In the genomic region with DNA sequence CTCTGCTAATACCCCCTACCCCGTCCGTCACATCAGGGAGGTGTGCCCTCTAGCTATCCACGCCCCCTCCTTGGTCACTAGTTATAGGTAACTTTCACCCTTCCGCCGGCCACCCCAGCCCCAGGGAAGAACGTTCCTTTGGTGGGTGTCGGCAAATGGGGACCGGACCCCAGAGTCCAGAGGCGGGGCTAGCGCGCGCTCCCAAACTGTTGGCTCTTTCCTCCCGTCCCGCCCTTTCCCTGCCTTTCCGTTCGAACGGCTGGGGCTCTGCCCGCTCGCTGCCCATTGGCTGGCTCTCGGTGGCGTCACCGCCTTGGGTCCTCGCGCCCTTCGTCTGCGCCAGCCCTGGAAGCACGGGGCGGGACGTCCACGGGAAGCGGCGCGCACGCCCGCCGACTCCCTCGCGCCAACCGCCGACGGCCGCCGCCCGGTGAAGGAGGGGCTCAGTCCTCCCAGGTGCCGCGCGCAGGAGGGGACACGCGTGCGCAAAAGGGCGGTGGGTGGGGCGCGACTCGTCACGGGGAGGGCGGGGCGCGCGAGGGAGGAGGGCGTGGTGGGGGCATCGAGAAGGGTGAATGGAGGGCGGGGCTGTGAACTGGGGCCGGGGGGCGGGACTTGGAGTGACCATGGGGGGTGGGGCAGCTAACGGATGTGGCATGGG, we compare ENCODE assay signal across 8 cellular contexts. TPM values are rescaled to one million over a fixed set of nuclear protein-coding genes. Genes with fewer than 3 reads are reported as not detected.
DNase-seq lines count a peak whose midpoint lies in the region; ATAC-seq lines count a peak whose summit lies in the region.

No MANE protein-coding gene starts in this region.

- H3K36me3 Mint-ChIP-seq in naive thymus-derived CD8-positive, alpha-beta T cell = peaks cover 0 to 34% (median 10%) of the 10 kb centered on the region in 3 donors
- H3K36me3 Mint-ChIP-seq in stimulated activated memory B cell treated with anti-CD40 and anti-IgM and Interleukin-4, amounts not matched to agents 10 μg/mL and 1 μg/mL and 100 μg/mL, for 72 hours = peaks cover 25% of the 10 kb centered on the region

- peak; percentile 72 to 83 for ATAC-seq in naive thymus-derived CD8-positive, alpha-beta T cell
- peak; percentile 93 for ATAC-seq in stimulated activated memory B cell treated with anti-CD40 and anti-IgM and Interleukin-4, amounts not matched to agents 10 μg/mL and 1 μg/mL and 100 μg/mL, for 72 hours

- H3K27me3 Mint-ChIP-seq in naive thymus-derived CD8-positive, alpha-beta T cell = no peaks in the 10 kb centered on the region
- no peaks in the 10 kb centered on the region for H3K27me3 Mint-ChIP-seq in stimulated activated memory B cell treated with anti-CD40 and anti-IgM and Interleukin-4, amounts not matched to agents 10 μg/mL and 1 μg/mL and 100 μg/mL, for 72 hours

- H3K27ac Mint-ChIP-seq in naive thymus-derived CD8-positive, alpha-beta T cell = peak overlapping the region; percentile 63 to 99 (median 98)
- H3K27ac Mint-ChIP-seq in stimulated activated memory B cell treated with anti-CD40 and anti-IgM and Interleukin-4, amounts not matched to agents 10 μg/mL and 1 μg/mL and 100 μg/mL, for 72 hours = peak overlapping the region; percentile 98

- H3K4me3 Mint-ChIP-seq in naive thymus-derived CD8-positive, alpha-beta T cell = peak overlapping the region; percentile 74 to 96 (median 90)
- peak overlapping the region; percentile 83 for H3K4me3 Mint-ChIP-seq in stimulated activated memory B cell treated with anti-CD40 and anti-IgM and Interleukin-4, amounts not matched to agents 10 μg/mL and 1 μg/mL and 100 μg/mL, for 72 hours

- peaks cover 20 to 53% (median 44%) of the 10 kb centered on the region in 4 donors for H3K4me1 Mint-ChIP-seq in naive thymus-derived CD8-positive, alpha-beta T cell
- H3K4me1 Mint-ChIP-seq in stimulated activated memory B cell treated with anti-CD40 and anti-IgM and Interleukin-4, amounts not matched to agents 10 μg/mL and 1 μg/mL and 100 μg/mL, for 72 hours = peaks cover 57% of the 10 kb centered on the region

- DNase-seq in EH (ENCODE audit: low read depth) (peak; percentile 98), GOT3 (lab: John Stamatoyannopoulos, UW) (peak; percentile 99), LHCN-M2 (ENCODE audit: low read depth) (peak; percentile 97), RKO (ENCODE audit: low spot score) (peak; percentile 96), fibroblast of gingiva (ENCODE audit: low read depth) (peak; percentile 99)
- DNase-seq in activated T-helper 1 cell treated with anti-CD3 and anti-CD28 coated beads, Interleukin-2, amount 50 U/mL, for 16 hours (ENCODE audit: low read depth in 1 of 2, low spot score in 1 of 2) = peak; percentile 94 to 98
- peak; percentile 94 to 99 (median 96) for DNase-seq in naive thymus-derived CD8-positive, alpha-beta T cell

- POLR2A ChIA-PET in naive thymus-derived CD8-positive, alpha-beta T cell (lab: Charles Lee) = interaction anchor here (0.6 to 5.2 kb wide), 12 partner anchors 9 to 569 kb away, joined by 3 to 49 read pairs (median 10); partner anchors contain the start of genes B3GALT4, CUTA, RPS18 and SYNGAP1

- no peaks in the 10 kb centered on the region for H3K9me3 Mint-ChIP-seq in naive thymus-derived CD8-positive, alpha-beta T cell
- H3K9me3 Mint-ChIP-seq in stimulated activated memory B cell treated with anti-CD40 and anti-IgM and Interleukin-4, amounts not matched to agents 10 μg/mL and 1 μg/mL and 100 μg/mL, for 72 hours = no peaks in the 10 kb centered on the region

RNA-seq across cellular contexts. Expression of gene PHF1, which starts 0.6 kb away (rescaled TPM):
- total RNA-seq in LHCN-M2 (2014; rRNA removed) = 39.3 and 49.7 TPM in 2 replicates
- 35.3 TPM for polyA plus RNA-seq in LHCN-M2 (2012)
- total RNA-seq in naive thymus-derived CD8-positive, alpha-beta T cell = 100 to 1,000 TPM; 213 to 223 TPM
- 10 to 100 TPM; 44.3 to 71.4 (median 45.3) TPM for polyA plus RNA-seq in naive thymus-derived CD8-positive, alpha-beta T cell

RNA-seq across cellular contexts. Expression of gene CUTA, which starts 7.7 kb away (rescaled TPM):
- total RNA-seq in LHCN-M2 (2014; rRNA removed) = 230 and 234 TPM in 2 replicates
- 692 TPM for polyA plus RNA-seq in LHCN-M2 (2012)
- total RNA-seq in naive thymus-derived CD8-positive, alpha-beta T cell = 100 to 1,000 TPM; 198 to 201 TPM
- polyA plus RNA-seq in naive thymus-derived CD8-positive, alpha-beta T cell = 100 to 1,000 TPM; 338 to 441 (median 385) TPM

RNA-seq across cellular contexts. Expression of gene SYNGAP1, which starts 9.7 kb away (rescaled TPM):
- total RNA-seq in LHCN-M2 (2014; rRNA removed) = 2.4 and 4.2 TPM in 2 replicates
- polyA plus RNA-seq in LHCN-M2 (2012) = 5.9 TPM
- 10 to 100 TPM; 57.0 to 66.6 TPM for total RNA-seq in naive thymus-derived CD8-positive, alpha-beta T cell
- polyA plus RNA-seq in naive thymus-derived CD8-positive, alpha-beta T cell = 1 to 10 TPM in 2 of 3 donors, under 1 TPM in 1; 0.38 to 1.9 (median 1.4) TPM

RNA-seq across cellular contexts. Expression of gene KIFC1, which starts 18.6 kb away (rescaled TPM):
- total RNA-seq in LHCN-M2 (2014; rRNA removed) = 97.6 and 98.5 TPM in 2 replicates
- polyA plus RNA-seq in LHCN-M2 (2012) = 37.6 TPM
- 1 to 10 TPM in 1 of 2 experiments, under 1 TPM in 1; 0.60 to 1.2 TPM for total RNA-seq in naive thymus-derived CD8-positive, alpha-beta T cell
- under 1 TPM in 2 of 3 donors, not detected in 1; 0.26 to 0.46 TPM for polyA plus RNA-seq in naive thymus-derived CD8-positive, alpha-beta T cell

RNA-seq across cellular contexts. Expression of gene ZBTB9, which starts 44.2 kb away (rescaled TPM):
- total RNA-seq in LHCN-M2 (2014; rRNA removed) = 5.5 and 5.7 TPM in 2 replicates
- 7.4 TPM for polyA plus RNA-seq in LHCN-M2 (2012)
- total RNA-seq in naive thymus-derived CD8-positive, alpha-beta T cell = 10 to 100 TPM; 10.6 to 11.9 TPM
- 10 to 100 TPM in 1 of 3 donors, 1 to 10 TPM in 2; 3.7 to 10.4 (median 6.4) TPM for polyA plus RNA-seq in naive thymus-derived CD8-positive, alpha-beta T cell

Comparison
In these comparisons a context has a peak if more than half of its experiments do, and no peak if none do; other contexts are left out.
1. Peak in every context shown above with its lines: DNase-seq and ATAC-seq.
2. RNA of gene SYNGAP1, which starts 9.7 kb away (total RNA-seq): 57.0 to 66.6 TPM in naive thymus-derived CD8-positive, alpha-beta T cell; 2.4 to 4.2 TPM in LHCN-M2; every median in the first group is over 10 times any median in the second.